Comparison of ENCODE assay signal across 23 cellular contexts in genomic region chr9:137787786-137788505, GRCh38.
DNase-seq lines count a peak whose midpoint lies in the region; ATAC-seq and TF ChIP-seq lines count a peak whose summit lies in the region.
"Had no signal": no experiment of that assay in that cellular context is flagged by ENCODE, and none has a peak within 500 bp of the region (broad histone marks: within the 10 kb centered on the region; RNA-seq: fewer than 3 reads in every experiment).

No MANE protein-coding gene starts in this region.

- H3K27me3 ChIP-seq in A673 (replicated peaks; ENCODE audit: insufficient read depth, low read depth, low read length, poor library complexity) = no peaks in the 10 kb centered on the region
- H3K27me3 ChIP-seq in GM23338 (ENCODE audit: insufficient read depth) = no peaks in the 10 kb centered on the region
- no peaks in the 10 kb centered on the region for H3K27me3 ChIP-seq in colonic mucosa
- H3K27me3 ChIP-seq in neural progenitor cell = no peaks in the 10 kb centered on the region
- H3K27me3 ChIP-seq: pancreas had no signal

- H3K9me3 Mint-ChIP-seq in GM23338 (peaks cover 2% of the 10 kb centered on the region; the same call in 2 of the 3 replicates), neural progenitor cell (no peaks in the 10 kb centered on the region)
- no peaks in the 10 kb centered on the region for H3K9me3 Mint-ChIP-seq in activated CD8-positive, alpha-beta T cell treated with anti-CD3 and anti-CD28 coated beads, Interleukin-2, amount 10 ng/mL, durations not matched to agents 7 days and 5 days (ENCODE audit: insufficient read depth)
- H3K9me3 Mint-ChIP-seq: CD8-positive, alpha-beta T cell; endodermal cell had no signal

- H2AFZ ChIP-seq in GM23338 (no peak overlapping the region), neural progenitor cell (replicated peaks) (no peak overlapping the region)
- H2AFZ ChIP-seq: PC-9 had no signal

- H4K20me1 ChIP-seq in GM23338 (replicated peaks; ENCODE audit: insufficient read depth) (peaks cover 16% of the 10 kb centered on the region), neural progenitor cell (ENCODE audit: low read depth) (peaks cover 49% of the 10 kb centered on the region)

- peaks cover 20% of the 10 kb centered on the region for H3K36me3 ChIP-seq in A673 (ENCODE audit: insufficient read depth, low read length, poor library complexity, severe bottlenecking)
- peaks cover 22% of the 10 kb centered on the region for H3K36me3 ChIP-seq in GM23338 (ENCODE audit: insufficient read depth)
- H3K36me3 ChIP-seq in colonic mucosa = no peaks in the 10 kb centered on the region
- H3K36me3 ChIP-seq in neural progenitor cell = no peaks in the 10 kb centered on the region

- H3F3A ChIP-seq in GM23338 (replicated peaks; ENCODE audit: low read depth) (no peaks in the 10 kb centered on the region), neural progenitor cell (ENCODE audit: low read depth) (peaks cover 7% of the 10 kb centered on the region)

- H3K27ac Mint-ChIP-seq in GM23338 (0 out of 2 replicates have a peak overlapping the region, but pooled peaks have one; percentile 38), neural progenitor cell (no peak overlapping the region)
- no peak overlapping the region for H3K27ac Mint-ChIP-seq in activated CD8-positive, alpha-beta T cell treated with anti-CD3 and anti-CD28 coated beads, Interleukin-2, amount 10 ng/mL, durations not matched to agents 7 days and 5 days
- H3K27ac Mint-ChIP-seq: CD8-positive, alpha-beta T cell had no signal

- H3K9me3 ChIP-seq in A673 (ENCODE audit: low read depth, low read length, poor library complexity, severe bottlenecking) (no peaks in the 10 kb centered on the region), colonic mucosa (no peaks in the 10 kb centered on the region), neural progenitor cell (ENCODE audit: low read depth) (no peaks in the 10 kb centered on the region)
- H3K9me3 ChIP-seq: left ventricle myocardium inferior, pancreas, SK-N-SH had no signal

- H3K4me1 ChIP-seq in A673 (ENCODE audit: insufficient read depth, low read length, poor library complexity, severe bottlenecking) (no peaks in the 10 kb centered on the region), GM23338 (ENCODE audit: insufficient read depth) (peaks cover 12% of the 10 kb centered on the region), colonic mucosa (peaks cover 6% of the 10 kb centered on the region), neural progenitor cell (peaks cover 11% of the 10 kb centered on the region)
- H3K4me1 ChIP-seq: left ventricle myocardium inferior, pancreas had no signal

- no peaks in the 10 kb centered on the region for H3K9me2 ChIP-seq in GM23338 (ENCODE audit: insufficient read depth)
- H3K9me2 ChIP-seq: SK-N-SH had no signal

- H3K4me2 ChIP-seq in GM23338 (no peak overlapping the region), neural progenitor cell (no peak overlapping the region)
- H3K4me2 ChIP-seq: PC-9, SK-N-SH had no signal

- peak overlapping the region; percentile 37 for H3K27ac ChIP-seq in A673 (ENCODE audit: low read depth, low read length, poor library complexity, severe bottlenecking)
- 0 out of 2 replicates have a peak overlapping the region, but pooled peaks have one; percentile 66 for H3K27ac ChIP-seq in GM23338 (ENCODE audit: low read depth)
- peak overlapping the region; percentile 89 for H3K27ac ChIP-seq in colonic mucosa
- H3K27ac ChIP-seq in neural progenitor cell = no peak overlapping the region
- H3K27ac ChIP-seq: pancreas, PC-9 had no signal

- DNase-seq in A673 (ENCODE audit: low spot score) (no peak), GM23338 (ENCODE audit: low spot score) (no peak), colonic mucosa (no peak), neural progenitor cell (ENCODE audit: low spot score) (no peak)
- DNase-seq in activated CD8-positive, alpha-beta T cell treated with anti-CD3 and anti-CD28 coated beads, Interleukin-2, amount 10 ng/mL, durations not matched to agents 7 days and 5 days = no peak
- DNase-seq: activated CD4-positive, alpha-beta T cell treated with anti-CD3 and anti-CD28 coated beads for 4 hours; activated naive CD4-positive, alpha-beta T cell treated with Interleukin-2 at 50 U/mL for 16 hours; CD8-positive, alpha-beta T cell; DND-41; endodermal cell; KG1; left ventricle myocardium inferior; MV-4-11; NCI-H187; NCI-H2227 treated with DMSO at 0.1 percent for 48 hours; NCI-H82; pancreas; PC-9; SK-N-SH; stimulated activated CD4-positive, alpha-beta T cell treated with anti-CD3 and anti-CD28 coated beads, Interleukin-4, amount 100 ng/mL, for 1 hour; substantia nigra had no signal

- H3K36me3 Mint-ChIP-seq in GM23338 (ENCODE audit: low read depth) (peaks cover 62% of the 10 kb centered on the region), neural progenitor cell (peaks cover 38% of the 10 kb centered on the region)
- peaks cover 48% of the 10 kb centered on the region for H3K36me3 Mint-ChIP-seq in activated CD8-positive, alpha-beta T cell treated with anti-CD3 and anti-CD28 coated beads, Interleukin-2, amount 10 ng/mL, durations not matched to agents 7 days and 5 days (ENCODE audit: low read depth)

- CTCF ChIA-PET in A673 (lab: Charles Lee) = no interaction called here
- CTCF ChIA-PET in activated CD8-positive, alpha-beta T cell treated with anti-CD3 and anti-CD28 coated beads, Interleukin-2, amount 10 ng/mL, durations not matched to agents 7 days and 5 days (lab: Charles Lee) = no interaction called here

- H3K4me3 ChIP-seq in A673 (ENCODE audit: low read depth, low read length, poor library complexity, severe bottlenecking) (no peak overlapping the region), GM23338 (no peak overlapping the region), colonic mucosa (peak overlapping the region; percentile 20), neural progenitor cell (no peak overlapping the region)
- H3K4me3 ChIP-seq: left ventricle myocardium inferior, pancreas, PC-9 had no signal

- no TSS peak for BruUV-seq in A673 (replicated peaks; lab: Mats Ljungman, UMichigan)

- H3K27me3 Mint-ChIP-seq in GM23338 (ENCODE audit: insufficient read depth, low read depth, poor library complexity) (peaks cover 15% of the 10 kb centered on the region), neural progenitor cell (ENCODE audit: insufficient read depth, low read depth) (peaks cover 2% of the 10 kb centered on the region)
- H3K27me3 Mint-ChIP-seq in activated CD8-positive, alpha-beta T cell treated with anti-CD3 and anti-CD28 coated beads, Interleukin-2, amount 10 ng/mL, durations not matched to agents 7 days and 5 days (ENCODE audit: low read depth) = no peaks in the 10 kb centered on the region

- peak; percentile 5; the same call in 1 of the 3 replicates for ATAC-seq in GM23338
- no peak for ATAC-seq in GM18519 (IDR thresholded peaks at IDR 0.05; ENCODE audit: low FRiP score, unreplicated experiment)
- ATAC-seq in activated CD8-positive, alpha-beta T cell treated with anti-CD3 and anti-CD28 coated beads, Interleukin-2, amount 10 ng/mL, durations not matched to agents 7 days and 5 days = no peak
- no peak for ATAC-seq in GM19467 (IDR thresholded peaks at IDR 0.05; ENCODE audit: unreplicated experiment)
- ATAC-seq: CD8-positive, alpha-beta T cell had no signal

- TF ChIP-seq CTCF in A673 (conservative IDR thresholded peaks at IDR 0.05; ENCODE audit: low read depth, low read length) (no peak), GM23338 (conservative IDR thresholded peaks at IDR 0.05; ENCODE audit: low read depth in 2 of 2) (no peak), colonic mucosa (IDR thresholded peaks at IDR 0.05) (no peak), neural progenitor cell (IDR thresholded peaks at IDR 0.05) (no peak)

- POLR2A ChIA-PET in A673 (lab: Charles Lee; ENCODE audit: low non-redundant PET) = no interaction called here
- POLR2A ChIA-PET in activated CD8-positive, alpha-beta T cell treated with anti-CD3 and anti-CD28 coated beads, Interleukin-2, amount 10 ng/mL, durations not matched to agents 7 days and 5 days (lab: Charles Lee) = no interaction called here

- H3K79me2 ChIP-seq in GM23338 (replicated peaks; ENCODE audit: insufficient read depth) = peaks cover 27% of the 10 kb centered on the region
- H3K79me2 ChIP-seq in neural progenitor cell (ENCODE audit: low read depth) = peaks cover 6% of the 10 kb centered on the region

- H3K9ac ChIP-seq in colonic mucosa (ENCODE audit: low read depth in 2 of 2, low read length in 2 of 2) = peak overlapping the region in 1 of 2 donors; percentile 70
- no peak overlapping the region for H3K9ac ChIP-seq in neural progenitor cell
- H3K9ac ChIP-seq: SK-N-SH had no signal

- peaks cover 28% of the 10 kb centered on the region for H3K4me1 Mint-ChIP-seq in GM23338
- H3K4me1 Mint-ChIP-seq in neural progenitor cell = peaks cover 22% of the 10 kb centered on the region
- H3K4me1 Mint-ChIP-seq in activated CD8-positive, alpha-beta T cell treated with anti-CD3 and anti-CD28 coated beads, Interleukin-2, amount 10 ng/mL, durations not matched to agents 7 days and 5 days (ENCODE audit: low read depth) = peaks cover 9% of the 10 kb centered on the region

- H3K4me3 Mint-ChIP-seq in GM23338 = peak overlapping the region; percentile 19; the same call in 1 of the 3 replicates
- H3K4me3 Mint-ChIP-seq in neural progenitor cell = peak overlapping the region; percentile 65
- no peak overlapping the region for H3K4me3 Mint-ChIP-seq in activated CD8-positive, alpha-beta T cell treated with anti-CD3 and anti-CD28 coated beads, Interleukin-2, amount 10 ng/mL, durations not matched to agents 7 days and 5 days
- H3K4me3 Mint-ChIP-seq: CD8-positive, alpha-beta T cell; endodermal cell had no signal

- intact Hi-C loops in A673 (cut with micrococcal nuclease; ENCODE audit: unreplicated experiment) (no loop called here), colonic mucosa (cut with DNase I) (no loop called here)

TF ChIP-seq in GM23338, 12 proteins besides CTCF, POLR2A, EP300 and RAD21:
- TF ChIP-seq ZNF114 (CRISPR knock-in tag; IDR thresholded peaks at IDR 0.05) (no peak), POLR2AphosphoS5 (IDR thresholded peaks at IDR 0.05; ENCODE audit: low read depth) (no peak), CREB1 (CRISPR knock-in tag; IDR thresholded peaks at IDR 0.05; ENCODE audit: low read depth) (no peak), JUNB (IDR thresholded peaks at IDR 0.05; ENCODE audit: unreplicated experiment) (no peak)
